ENCODE assay signal across 8 cellular contexts in the genomic region with DNA sequence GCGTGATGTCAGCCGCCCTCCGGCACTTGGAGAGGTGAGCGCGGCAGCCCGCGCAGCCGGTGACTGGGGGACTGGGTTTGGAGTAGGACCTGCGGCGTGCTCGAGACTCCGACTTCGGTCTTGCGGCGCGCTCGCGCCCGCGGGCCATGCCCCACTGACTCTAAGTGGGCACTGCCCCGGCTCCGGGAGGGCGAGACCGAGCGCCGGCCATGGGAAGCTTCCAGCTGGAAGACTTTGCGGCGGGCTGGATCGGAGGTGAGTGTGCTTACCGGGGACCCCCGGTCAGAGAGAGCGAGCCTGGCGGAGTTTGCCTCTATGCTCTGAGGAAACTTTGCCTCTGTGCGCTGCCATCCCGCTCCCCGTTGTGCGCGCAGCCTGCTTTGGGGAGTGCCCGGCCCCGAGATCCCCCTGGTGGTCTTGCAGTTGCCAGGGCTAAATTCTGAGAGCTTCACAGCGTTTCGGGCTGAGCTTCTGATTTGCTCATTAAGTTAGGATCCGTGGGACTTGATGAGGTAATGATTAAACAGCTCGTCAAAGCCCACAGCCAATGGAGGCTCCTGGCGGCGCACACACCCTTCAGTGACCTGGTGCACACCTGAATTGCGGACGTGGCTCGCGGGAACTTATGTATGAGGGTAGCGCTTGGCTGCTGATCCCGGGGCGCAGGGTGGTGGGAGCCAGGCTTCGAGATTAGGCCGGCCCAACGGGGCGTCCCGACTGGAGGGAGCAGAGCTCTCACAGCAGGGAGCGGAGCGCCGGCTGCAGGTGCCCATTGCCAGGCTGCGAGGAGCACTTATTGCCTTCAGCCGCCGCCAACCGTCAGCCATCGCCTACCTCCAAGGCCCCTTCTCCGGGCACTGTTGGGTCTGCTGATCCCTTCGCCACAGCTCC. TPM values are rescaled to one million over a fixed set of nuclear protein-coding genes. Genes with fewer than 3 reads are reported as not detected.
DNase-seq lines count a peak whose midpoint lies in the region; ATAC-seq and TF ChIP-seq lines count a peak whose summit lies in the region.

A gene with protein sequence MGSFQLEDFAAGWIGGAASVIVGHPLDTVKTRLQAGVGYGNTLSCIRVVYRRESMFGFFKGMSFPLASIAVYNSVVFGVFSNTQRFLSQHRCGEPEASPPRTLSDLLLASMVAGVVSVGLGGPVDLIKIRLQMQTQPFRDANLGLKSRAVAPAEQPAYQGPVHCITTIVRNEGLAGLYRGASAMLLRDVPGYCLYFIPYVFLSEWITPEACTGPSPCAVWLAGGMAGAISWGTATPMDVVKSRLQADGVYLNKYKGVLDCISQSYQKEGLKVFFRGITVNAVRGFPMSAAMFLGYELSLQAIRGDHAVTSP (plus strand): TSS at position 25 of the 891 bp plus-strand sequence. CDS start 185 bp downstream, at position 210.

- H2AFZ ChIP-seq in OCI-LY7 (ENCODE audit: low read length): no peak within 1 kb of the TSS

- peak; percentile 23 for TF ChIP-seq POLR2A in transverse colon (IDR thresholded peaks at IDR 0.05)

- TF ChIP-seq CTCF in OCI-LY7 (conservative IDR thresholded peaks at IDR 0.05; ENCODE audit: low read length) (peak; percentile 38), endothelial cell (IDR thresholded peaks at IDR 0.05; ENCODE audit: unreplicated experiment) (peak; percentile 94), mucosa of descending colon (IDR thresholded peaks at IDR 0.05) (no peak), transverse colon (IDR thresholded peaks at IDR 0.05) (peak in 2 of 5 experiments; percentile 51 to 78)

- H3K27me3 Mint-ChIP-seq in endothelial cell (ENCODE audit: unreplicated experiment): peaks cover 19% of the 10 kb centered on the region

- H3K36me3 Mint-ChIP-seq in endothelial cell (ENCODE audit: low read depth, unreplicated experiment): peaks cover 2% of the 10 kb centered on the region

- H3K27me3 ChIP-seq in transverse colon: peaks cover 57% of the 10 kb centered on the region

- peaks cover 8% of the 10 kb centered on the region for H3K9me3 Mint-ChIP-seq in endothelial cell (ENCODE audit: unreplicated experiment)

- H3K4me1 ChIP-seq in OCI-LY7 (ENCODE audit: insufficient read depth, low read length, poor library complexity, severe bottlenecking) (no peaks in the 10 kb centered on the region), mucosa of descending colon (ENCODE audit: low read depth) (peaks cover 9% of the 10 kb centered on the region), transverse colon (peaks cover 0 to 14% (median 5%) of the 10 kb centered on the region in 4 donors)

- no peak within 1 kb of the TSS for H3K27ac Mint-ChIP-seq in endothelial cell (ENCODE audit: unreplicated experiment)

- no peaks in the 10 kb centered on the region for H3K36me3 ChIP-seq in OCI-LY7 (ENCODE audit: insufficient read depth, low read length)
- no peaks in the 10 kb centered on the region for H3K36me3 ChIP-seq in mucosa of descending colon (ENCODE audit: low read depth)
- no peaks in the 10 kb centered on the region for H3K36me3 ChIP-seq in transverse colon

- in situ Hi-C loops in transverse colon (cut with MboI; ENCODE audit: low pct_ligation_motif_present in 1 of 4, low pct_unique_long_range_greater_than_20kb in 1 of 4, low sequenced_read_pairs in 3 of 4): loop anchor here in 3 of 4 donors (5.0 to 25.0 kb wide), 3 partner anchors 278 to 373 kb away; a partner anchor contains a TSS

- intact Hi-C loops in OCI-LY7 (cut with micrococcal nuclease; ENCODE audit: unreplicated experiment): loop anchor here (10.0 kb wide), 1 partner anchor 370 kb away; no protein-coding TSS in a partner anchor
- intact Hi-C loops in mucosa of descending colon (cut with DNase I, micrococcal nuclease): loop anchor here (5.0 to 10.0 kb wide), 2 partner anchors 273 to 370 kb away; no protein-coding TSS in a partner anchor
- intact Hi-C loops in transverse colon (cut with DNase I; ENCODE audit: low total_unique reads): loop anchor here (5.0 to 10.0 kb wide), 2 partner anchors 268 to 350 kb away; no protein-coding TSS in a partner anchor

- no peaks in the 10 kb centered on the region for H3K79me2 ChIP-seq in OCI-LY7 (ENCODE audit: insufficient read depth, low read depth, low read length)

- CTCF ChIA-PET in OCI-LY7 (lab: Charles Lee; ENCODE audit: unreplicated experiment): no interaction called here

- H3K9me3 ChIP-seq in OCI-LY7 (ENCODE audit: low read length) (no peaks in the 10 kb centered on the region), mucosa of descending colon (no peaks in the 10 kb centered on the region), transverse colon (no peaks in the 10 kb centered on the region)

- WGBS in transverse colon (ENCODE audit: low coverage in 1 of 2), 2 donors: 4 to 18% methylated on average over 4 to 63 of the region's 68 CpGs

- peak within 1 kb of the TSS; percentile 77 for H3K4me3 Mint-ChIP-seq in endothelial cell (ENCODE audit: unreplicated experiment)

- no TSS peak for BruUV-seq in OCI-LY7 (replicated peaks; lab: Mats Ljungman, UMichigan)

- POLR2A ChIA-PET in OCI-LY7 (lab: Charles Lee): no interaction called here

- H3K4me3 ChIP-seq in OCI-LY7 (ENCODE audit: low read depth, low read length, poor library complexity, severe bottlenecking) (no peak within 1 kb of the TSS), mucosa of descending colon (no peak within 1 kb of the TSS), transverse colon (peak within 1 kb of the TSS; percentile 11 to 64 (median 40))

- ATAC-seq in HG03280 (IDR thresholded peaks at IDR 0.05; ENCODE audit: unreplicated experiment) (peak; percentile 79), mucosa of descending colon (peak; percentile 92), HG03095 (IDR thresholded peaks at IDR 0.05; ENCODE audit: unreplicated experiment) (no peak)

- H3K9me2 ChIP-seq in OCI-LY7 (ENCODE audit: insufficient read depth, low read length): no peaks in the 10 kb centered on the region

- TF ChIP-seq EP300 in transverse colon (IDR thresholded peaks at IDR 0.05; ENCODE audit: low read depth): no peak

- no peaks in the 10 kb centered on the region for H4K20me1 ChIP-seq in OCI-LY7 (ENCODE audit: insufficient read depth, low read length)

- H3K4me2 ChIP-seq in OCI-LY7 (ENCODE audit: low read length): no peak within 1 kb of the TSS

- no peak within 1 kb of the TSS for H3K27ac ChIP-seq in OCI-LY7 (ENCODE audit: low read depth, low read length, poor library complexity, severe bottlenecking)
- peak within 1 kb of the TSS in 3 of 4 donors; percentile 38 to 66 (median 61) for H3K27ac ChIP-seq in transverse colon

- H3K4me1 Mint-ChIP-seq in endothelial cell (ENCODE audit: unreplicated experiment): peaks cover 4% of the 10 kb centered on the region

- peak; percentile 40 for DNase-seq in DMS153 (lab: John Stamatoyannopoulos, UW)
- no peak for DNase-seq in DMS153 treated with DMSO at 0.1 percent for 48 hours (lab: John Stamatoyannopoulos, UW; ENCODE audit: unreplicated experiment)
- DNase-seq in OCI-LY7 (ENCODE audit: low spot score): no peak
- peak; percentile 74 for DNase-seq in endothelial cell (ENCODE audit: low spot score)
- peak; percentile 81 to 83 (median 81) for DNase-seq in mucosa of descending colon
- peak; percentile 76 for DNase-seq in transverse colon

RNA-seq across cellular contexts. Expression of the gene that starts here (rescaled TPM):
- total RNA-seq in OCI-LY7 (2014; rRNA removed; shearing (Covaris generic)): not detected in 2 replicates
- total RNA-seq in OCI-LY7 (2022): not detected in 2 replicates
- not detected for total RNA-seq in endothelial cell (ENCODE audit: unreplicated experiment)
- 1 to 10 TPM; 2.2 to 4.5 (median 3.3) TPM for total RNA-seq in mucosa of descending colon
- total RNA-seq in transverse colon: 1 to 10 TPM in 2 of 4 donors, under 1 TPM in 1, not detected in 1; 0.48 to 2.6 (median 1.8) TPM

Comparison
In these comparisons a context has a peak if more than half of its experiments do, and no peak if none do; other contexts are left out.
1. DNase-seq: peak in DMS153 (single experiment), mucosa of descending colon (3 of 3) and transverse colon (single experiment); none in DMS153 treated with DMSO at 0.1 percent for 48 hours (single experiment) and OCI-LY7 (single experiment).
2. Peak in DNase-seq in endothelial cell; RNA of the gene not detected or under 1 TPM.
3. H3K4me3 ChIP-seq: peak in transverse colon (4 of 4); none in OCI-LY7 (single experiment) and mucosa of descending colon (single experiment).